In genomic region chr1:248752119-248752931, GRCh38 we compare ENCODE assay signal across 19 cellular contexts. TPM values are rescaled to one million over a fixed set of nuclear protein-coding genes. Genes with fewer than 3 reads are reported as not detected.
DNase-seq lines count a peak whose midpoint lies in the region; ATAC-seq, FAIRE-seq and TF ChIP-seq lines count a peak whose summit lies in the region.
"Had no signal": no experiment of that assay in that cellular context is flagged by ENCODE, and none has a peak within 500 bp of the region (broad histone marks: within the 10 kb centered on the region; RNA-seq: fewer than 3 reads in every experiment).

No MANE protein-coding gene starts in this region.

- in situ Hi-C loops in HepG2 (cut with HindIII; ENCODE audit: extremely low pct_ligation_motif_present, low pct_unique_long_range_greater_than_20kb), result no loop called here

- FAIRE-seq in HepG2 (lab: Jason Lieb, UNC), result no peak
- FAIRE-seq: GM19239, H54, RCC 7860 had no signal

- TF ChIP-seq POLR2A in HepG2 (IDR thresholded peaks at IDR 0.05; ENCODE audit: insufficient read depth in 1 of 2, low read depth in 2 of 2, low read length in 2 of 2), result no peak

- POLR2A ChIA-PET in HepG2 (lab: Yijun Ruan, JAX), result no interaction called here

- no peak overlapping the region for H3K4me3 ChIP-seq in RWPE2 (ENCODE audit: severe bottlenecking)
- no peak overlapping the region for H3K4me3 ChIP-seq in HepG2 (replicated peaks in 1 of 3; ENCODE audit: insufficient read depth in 1 of 3, low read depth in 2 of 3, low read length in 3 of 3)
- H3K4me3 ChIP-seq: skin epidermis had no signal

- intact Hi-C loops in HepG2 (cut with micrococcal nuclease; ENCODE audit: unreplicated experiment), result loop anchor here (5.0 kb wide), 1 partner anchor 55 kb away; no protein-coding TSS in a partner anchor

- H3K4me1 ChIP-seq in RWPE2 (ENCODE audit: insufficient read depth, poor library complexity, severe bottlenecking) (no peaks in the 10 kb centered on the region), HepG2 (ENCODE audit: insufficient read depth, low read length) (peaks cover 33% of the 10 kb centered on the region)

- H3K9me3 ChIP-seq in RWPE2 (ENCODE audit: severe bottlenecking) (no peaks in the 10 kb centered on the region), HepG2 (ENCODE audit: low read length) (no peaks in the 10 kb centered on the region)

- WGBS in HepG2 (ENCODE audit: low lambda C conversion rate), result 25% methylated on average over 7 of the region's 9 CpGs

- TF ChIP-seq EP300 in HepG2 (IDR thresholded peaks at IDR 0.05; ENCODE audit: low read depth in 2 of 2, low read length in 2 of 2) (no peak), HepG2 (CRISPR knock-in tag; IDR thresholded peaks at IDR 0.05; ENCODE audit: borderline replicate concordance) (no peak)

- peak; percentile 58 for ATAC-seq in RWPE2 (ENCODE audit: low read depth)
- peak; percentile 89 for ATAC-seq in HepG2

- H2AFZ ChIP-seq in HepG2 (ENCODE audit: low read length), result no peak overlapping the region

- BruUV-seq in HepG2 (replicated peaks; lab: Mats Ljungman, UMichigan), result no TSS peak

- H3K27ac ChIP-seq in RWPE2 (ENCODE audit: poor library complexity, severe bottlenecking) (no peak overlapping the region), HepG2 (ENCODE audit: extremely low read length, insufficient read depth, low read length) (no peak overlapping the region)
- H3K27ac ChIP-seq: skin epidermis had no signal

- TF ChIP-seq CTCF in RWPE2 (IDR thresholded peaks at IDR 0.05; ENCODE audit: poor library complexity, severe bottlenecking) (no peak), HepG2 (CRISPR knock-in tag; IDR thresholded peaks at IDR 0.05) (no peak)

- H3K36me3 ChIP-seq in RWPE2 (ENCODE audit: low read depth), result no peaks in the 10 kb centered on the region
- H3K36me3 ChIP-seq in HepG2 (replicated peaks in 1 of 2; ENCODE audit: control insufficient read depth in 1 of 2, insufficient read depth in 2 of 2, low read length in 2 of 2), result no peaks in the 10 kb centered on the region

- no peak for TF ChIP-seq RAD21 in HepG2 (CRISPR knock-in tag; IDR thresholded peaks at IDR 0.05)

- no peaks in the 10 kb centered on the region for H4K20me1 ChIP-seq in HepG2 (ENCODE audit: insufficient read depth, low read length)

- no peaks in the 10 kb centered on the region for H3K79me2 ChIP-seq in HepG2 (ENCODE audit: insufficient read depth, low read length)

- CTCF ChIA-PET in HepG2 (lab: Yijun Ruan, JAX; ENCODE audit: low intra/inter-chr PET ratio, low total read pairs), result no interaction called here

- H3K9ac ChIP-seq in HepG2 (ENCODE audit: insufficient read depth, low read depth, low read length), result no peak overlapping the region

- H3K4me2 ChIP-seq in HepG2 (ENCODE audit: low read depth, low read length), result peak overlapping the region; percentile 37; the same call in 1 of the 2 replicates

- peak; percentile 52 for DNase-seq in DMS53 (lab: John Stamatoyannopoulos, UW)
- no peak for DNase-seq in DMS53 treated with DMSO at 0.1 percent for 48 hours (lab: John Stamatoyannopoulos, UW; ENCODE audit: unreplicated experiment)
- DNase-seq in ELR (ENCODE audit: low read depth), result peak; percentile 18
- no peak for DNase-seq in RWPE2 (ENCODE audit: low spot score)
- peak; percentile 30 for DNase-seq in HepG2 (ENCODE audit: low spot score)
- no peak for DNase-seq in NCI-H2107 (lab: John Stamatoyannopoulos, UW)
- no peak for DNase-seq in NCI-H2171 (lab: John Stamatoyannopoulos, UW)
- DNase-seq in SHP77 treated with DMSO at 0.1 percent for 48 hours (lab: John Stamatoyannopoulos, UW), result no peak
- DNase-seq: cerebellar nuclear complex, NCI-H2081 treated with DMSO at 0.1 percent for 48 hours, nucleus accumbens had no signal

- H3K27me3 ChIP-seq in RWPE2 (ENCODE audit: insufficient read depth, poor library complexity, severe bottlenecking) (no peaks in the 10 kb centered on the region), HepG2 (ENCODE audit: control insufficient read depth in 1 of 2, insufficient read depth in 2 of 2, low read length in 2 of 2) (no peaks in the 10 kb centered on the region; a peak in 1 of 5 replicates)

TF ChIP-seq in HepG2, 621 proteins besides CTCF, POLR2A, EP300 and RAD21 (continues in another document):
- TF ChIP-seq RARG (CRISPR knock-in tag; IDR thresholded peaks at IDR 0.05; ENCODE audit: low read depth) (no peak), HNRNPLL (IDR thresholded peaks at IDR 0.05; ENCODE audit: low read depth, low read length, poor library complexity, severe bottlenecking) (peak; percentile 39), ZNF629 (CRISPR knock-in tag; conservative IDR thresholded peaks at IDR 0.05) (peak; percentile 52), BATF2 (CRISPR knock-in tag; IDR thresholded peaks at IDR 0.05) (no peak), HNRNPL (IDR thresholded peaks at IDR 0.05; ENCODE audit: low read depth, low read length) (peak; percentile 78), DMTF1 (CRISPR knock-in tag; IDR thresholded peaks at IDR 0.05) (no peak), ZNF33B (CRISPR knock-in tag; IDR thresholded peaks at IDR 0.05) (no peak)

RNA-seq across cellular contexts. Expression of gene LYPD8, which starts 3.2 kb away (rescaled TPM):
- not detected in 2 replicates for total RNA-seq in HepG2 (2016; rRNA removed; fragmentation: Illumina TruSeq; extraction: Trizol)
- total RNA-seq in HepG2 (2016; cell fraction: cytosol; rRNA removed; fragmentation: Illumina TruSeq; extraction: Trizol; ENCODE audit: low read depth), result not detected in 2 replicates
- not detected in 2 replicates for total RNA-seq in HepG2 (2016; cell fraction: insoluble cytoplasmic fraction; rRNA removed; fragmentation: Illumina TruSeq; extraction: Trizol)
- not detected in 2 replicates for total RNA-seq in HepG2 (2016; cell fraction: membrane; rRNA removed; fragmentation: Illumina TruSeq; extraction: Trizol)
- not detected in 2 replicates for total RNA-seq in HepG2 (2016; cell fraction: nucleus; rRNA removed; fragmentation: Illumina TruSeq; extraction: Trizol)
- polyA plus RNA-seq in HepG2 (2011; rRNA removed), result not detected in 2 replicates
- not detected in 2 replicates for polyA plus RNA-seq in HepG2 (2011; cell fraction: cytosol; rRNA removed)
- polyA plus RNA-seq in HepG2 (2011; cell fraction: nucleus; rRNA removed), result not detected in 2 replicates
- polyA plus RNA-seq in HepG2 (2012), result not detected in 2 replicates
- polyA plus RNA-seq in HepG2 (2016; cell fraction: cytosol; fragmentation: Illumina TruSeq; extraction: Trizol; ENCODE audit: low read depth), result not detected in 2 replicates
- polyA plus RNA-seq in HepG2 (2016; cell fraction: insoluble cytoplasmic fraction; fragmentation: Illumina TruSeq; extraction: Trizol; ENCODE audit: low read depth), result not detected in 2 replicates
- not detected in 2 replicates for polyA plus RNA-seq in HepG2 (2016; cell fraction: membrane; fragmentation: Illumina TruSeq; extraction: Trizol; ENCODE audit: low read depth)
- polyA plus RNA-seq in HepG2 (2016; cell fraction: nucleus; fragmentation: Illumina TruSeq; extraction: Trizol; ENCODE audit: insufficient read depth, low read depth), result not detected in 2 replicates
- 0.35 TPM in 1 of 2 replicates, not detected in the other for polyA minus RNA-seq in HepG2 (2011; rRNA and poly(A)+ RNA removed; ENCODE audit: low replicate concordance)
- polyA minus RNA-seq in HepG2 (2011; cell fraction: cytosol; rRNA and poly(A)+ RNA removed), result not detected in 2 replicates
- polyA minus RNA-seq in HepG2 (2011; cell fraction: nucleus; rRNA and poly(A)+ RNA removed), result not detected in 2 replicates
- total RNA-seq: epithelial cell of proximal tubule, lower leg skin, temporal lobe had no signal

RNA-seq across cellular contexts. Expression of gene OR14I1, which starts 49.8 kb away (rescaled TPM):
- total RNA-seq in HepG2 (2016; rRNA removed; fragmentation: Illumina TruSeq; extraction: Trizol), result not detected in 2 replicates
- not detected in 2 replicates for total RNA-seq in HepG2 (2016; cell fraction: cytosol; rRNA removed; fragmentation: Illumina TruSeq; extraction: Trizol; ENCODE audit: low read depth)
- total RNA-seq in HepG2 (2016; cell fraction: insoluble cytoplasmic fraction; rRNA removed; fragmentation: Illumina TruSeq; extraction: Trizol), result not detected in 2 replicates
- not detected in 2 replicates for total RNA-seq in HepG2 (2016; cell fraction: membrane; rRNA removed; fragmentation: Illumina TruSeq; extraction: Trizol)
- not detected in 2 replicates for total RNA-seq in HepG2 (2016; cell fraction: nucleus; rRNA removed; fragmentation: Illumina TruSeq; extraction: Trizol)
- not detected in 2 replicates for polyA plus RNA-seq in HepG2 (2011; rRNA removed)
- polyA plus RNA-seq in HepG2 (2011; cell fraction: cytosol; rRNA removed), result not detected in 2 replicates
- not detected in 2 replicates for polyA plus RNA-seq in HepG2 (2011; cell fraction: nucleus; rRNA removed)
- polyA plus RNA-seq in HepG2 (2012), result not detected in 2 replicates
- polyA plus RNA-seq in HepG2 (2016; cell fraction: cytosol; fragmentation: Illumina TruSeq; extraction: Trizol; ENCODE audit: low read depth), result not detected in 2 replicates
- polyA plus RNA-seq in HepG2 (2016; cell fraction: insoluble cytoplasmic fraction; fragmentation: Illumina TruSeq; extraction: Trizol; ENCODE audit: low read depth), result not detected in 2 replicates
- polyA plus RNA-seq in HepG2 (2016; cell fraction: membrane; fragmentation: Illumina TruSeq; extraction: Trizol; ENCODE audit: low read depth), result not detected in 2 replicates
- polyA plus RNA-seq in HepG2 (2016; cell fraction: nucleus; fragmentation: Illumina TruSeq; extraction: Trizol; ENCODE audit: insufficient read depth, low read depth), result not detected in 2 replicates
- not detected in 2 replicates for polyA minus RNA-seq in HepG2 (2011; rRNA and poly(A)+ RNA removed; ENCODE audit: low replicate concordance)
- polyA minus RNA-seq in HepG2 (2011; cell fraction: cytosol; rRNA and poly(A)+ RNA removed), result not detected in 2 replicates
- not detected in 2 replicates for polyA minus RNA-seq in HepG2 (2011; cell fraction: nucleus; rRNA and poly(A)+ RNA removed)
- total RNA-seq: A172, epithelial cell of proximal tubule, lower leg skin, temporal lobe had no signal

Comparison
In these comparisons a context has a peak if more than half of its experiments do, and no peak if none do; other contexts are left out.
1. DNase-seq: peak in DMS53 (single experiment), ELR (single experiment) and HepG2 (single experiment); none in DMS53 treated with DMSO at 0.1 percent for 48 hours (single experiment), RWPE2 (single experiment), NCI-H2107 (single experiment), NCI-H2171 (single experiment) and SHP77 treated with DMSO at 0.1 percent for 48 hours (single experiment).